8 cellular contexts compared by ENCODE assay signal in genomic region chr17:2592974-2593845, GRCh38.
A peak's percentile ranks its signal among the peaks of the same experiment; 100 is the strongest.
DNase-seq lines count a peak whose midpoint lies in the region; ATAC-seq and TF ChIP-seq lines count a peak whose summit lies in the region.

Gene PAFAH1B1, plus strand, starts transcription at chr17:2593654. Its CDS starts 44,635 bp downstream, at chr17:2638289.

- DNase-seq in AG10803 (ENCODE audit: low read depth) (peak; percentile 90), NCI-H524 (lab: John Stamatoyannopoulos, UW) (peak; percentile 86 to 87)
- DNase-seq in activated CD4-positive, alpha-beta T cell treated with anti-CD3 and anti-CD28 coated beads for 4 hours, result peak; percentile 93
- peak; percentile 93 to 95 for DNase-seq in stimulated activated CD4-positive, alpha-beta T cell treated with anti-CD3 and anti-CD28 coated beads, Interleukin-1b, Interleukin-23, amount 100 ng/mL, for 4 hours (ENCODE audit: low read depth in 2 of 2)

- peak within 1 kb of the TSS; percentile 91 for H3K4me3 ChIP-seq in AG10803 (ENCODE audit: low read length)

- TF ChIP-seq CTCF in AG10803 (conservative IDR thresholded peaks at IDR 0.05; ENCODE audit: low read length), result no peak

- H3K27me3 ChIP-seq in layer of hippocampus (ENCODE audit: control insufficient read depth, insufficient read depth, low read length), result no peaks in the 10 kb centered on the region

- H3K27ac ChIP-seq in cingulate gyrus (ENCODE audit: low read depth, low read length) (peak within 1 kb of the TSS; percentile 98), layer of hippocampus (ENCODE audit: low read depth, low read length) (peak within 1 kb of the TSS; percentile 96)

- ATAC-seq in GM19025 (IDR thresholded peaks at IDR 0.05; ENCODE audit: low read depth, unreplicated experiment) (peak; percentile 90), HG03280 (IDR thresholded peaks at IDR 0.05; ENCODE audit: unreplicated experiment) (peak; percentile 86)

Comparison
In these comparisons a context has a peak if more than half of its experiments do, and no peak if none do; other contexts are left out.
1. Peak in every context shown above with its lines: DNase-seq, ATAC-seq, H3K4me3 ChIP-seq and H3K27ac ChIP-seq.